ENCODE assay signal across 16 cellular contexts in genomic region chr4:128606173-128606572, GRCh38.
DNase-seq lines count a peak whose midpoint lies in the region; ATAC-seq and TF ChIP-seq lines count a peak whose summit lies in the region.
"Had no signal": no experiment of that assay in that cellular context is flagged by ENCODE, and none has a peak within 500 bp of the region (broad histone marks: within the 10 kb centered on the region; RNA-seq: fewer than 3 reads in every experiment).

No MANE protein-coding gene starts in this region.

- no peaks in the 10 kb centered on the region for H3K9me3 Mint-ChIP-seq in osteocyte (ENCODE audit: unreplicated experiment)

- H3K27ac Mint-ChIP-seq in osteocyte (ENCODE audit: unreplicated experiment): no peak overlapping the region
- H3K27ac Mint-ChIP-seq: endodermal cell had no signal

- TF ChIP-seq CTCF in foreskin keratinocyte (conservative IDR thresholded peaks at IDR 0.05): no peak
- no peak for TF ChIP-seq CTCF in osteocyte (IDR thresholded peaks at IDR 0.05)

- H3K36me3 Mint-ChIP-seq in osteocyte (ENCODE audit: unreplicated experiment): no peaks in the 10 kb centered on the region

- H3K27ac ChIP-seq in ACC112 (ENCODE audit: low read depth, low read length) (peak overlapping the region; percentile 52), foreskin keratinocyte (no peak overlapping the region)
- H3K27ac ChIP-seq: cardiac muscle cell, SJSA1, transverse colon had no signal

- no peaks in the 10 kb centered on the region for H3K27me3 Mint-ChIP-seq in osteocyte (ENCODE audit: unreplicated experiment)

- no peaks in the 10 kb centered on the region for H3K79me2 ChIP-seq in ACC112 (ENCODE audit: control insufficient read depth, insufficient read depth, low read length, unreplicated experiment)

- no peak overlapping the region for H2AFZ ChIP-seq in ACC112 (ENCODE audit: low read length, unreplicated experiment)

- H3K4me1 ChIP-seq in ACC112 (ENCODE audit: control insufficient read depth, insufficient read depth, low read length, unreplicated experiment): peaks cover 38% of the 10 kb centered on the region
- peaks cover 14% of the 10 kb centered on the region for H3K4me1 ChIP-seq in foreskin keratinocyte

- no peaks in the 10 kb centered on the region for H3K27me3 ChIP-seq in ACC112 (ENCODE audit: insufficient read depth, low read length)
- no peaks in the 10 kb centered on the region for H3K27me3 ChIP-seq in foreskin keratinocyte
- H3K27me3 ChIP-seq: SJSA1, transverse colon had no signal

- H3K4me1 Mint-ChIP-seq in osteocyte (ENCODE audit: unreplicated experiment): peaks cover 21% of the 10 kb centered on the region

- ATAC-seq in foreskin keratinocyte (peak; percentile 76), GM18907 (IDR thresholded peaks at IDR 0.05; ENCODE audit: unreplicated experiment) (no peak)

- H3K36me3 ChIP-seq in ACC112 (ENCODE audit: insufficient read depth, low read length): no peaks in the 10 kb centered on the region
- H3K36me3 ChIP-seq: cardiac muscle cell, SJSA1, transverse colon had no signal

- H3K4me3 Mint-ChIP-seq in osteocyte (ENCODE audit: unreplicated experiment): no peak overlapping the region
- H3K4me3 Mint-ChIP-seq: endodermal cell had no signal

- H3K4me3 ChIP-seq in ACC112 (ENCODE audit: low read depth, low read length): no peak overlapping the region
- H3K4me3 ChIP-seq: cardiac muscle cell, SJSA1, transverse colon had no signal

- DNase-seq in HPDE6-E6E7 (ENCODE audit: extremely low spot score) (peak; percentile 60), astrocyte of the hippocampus (ENCODE audit: low read depth, low spot score) (peak; percentile 40), foreskin keratinocyte (peak; percentile 54 to 80), osteocyte (ENCODE audit: extremely low spot score, unreplicated experiment) (no peak), NCI-H2081 (lab: John Stamatoyannopoulos, UW) (no peak), NCI-H1930 (lab: John Stamatoyannopoulos, UW) (no peak)
- DNase-seq: activated effector memory CD4-positive, alpha-beta T cell treated with anti-CD3 and anti-CD28 coated beads, Interleukin-2, amount 50 U/mL, for 16 hours; endodermal cell; NCI-H2081 treated with DMSO at 0.1 percent for 48 hours; NK-92 treated with Interleukin-12 subunit alpha and Interleukin-12 subunit beta, amount 100 ng/mL, for 24 hours; posterior cingulate gyrus; transverse colon had no signal

Comparison
In these comparisons a context has a peak if more than half of its experiments do, and no peak if none do; other contexts are left out.
1. DNase-seq: peak in HPDE6-E6E7 (single experiment), astrocyte of the hippocampus (single experiment) and foreskin keratinocyte (2 of 2); none in osteocyte (single experiment), NCI-H2081 (0 of 2) and NCI-H1930 (0 of 2).